ENCODE assay signal across 1 cellular context in the genomic region with DNA sequence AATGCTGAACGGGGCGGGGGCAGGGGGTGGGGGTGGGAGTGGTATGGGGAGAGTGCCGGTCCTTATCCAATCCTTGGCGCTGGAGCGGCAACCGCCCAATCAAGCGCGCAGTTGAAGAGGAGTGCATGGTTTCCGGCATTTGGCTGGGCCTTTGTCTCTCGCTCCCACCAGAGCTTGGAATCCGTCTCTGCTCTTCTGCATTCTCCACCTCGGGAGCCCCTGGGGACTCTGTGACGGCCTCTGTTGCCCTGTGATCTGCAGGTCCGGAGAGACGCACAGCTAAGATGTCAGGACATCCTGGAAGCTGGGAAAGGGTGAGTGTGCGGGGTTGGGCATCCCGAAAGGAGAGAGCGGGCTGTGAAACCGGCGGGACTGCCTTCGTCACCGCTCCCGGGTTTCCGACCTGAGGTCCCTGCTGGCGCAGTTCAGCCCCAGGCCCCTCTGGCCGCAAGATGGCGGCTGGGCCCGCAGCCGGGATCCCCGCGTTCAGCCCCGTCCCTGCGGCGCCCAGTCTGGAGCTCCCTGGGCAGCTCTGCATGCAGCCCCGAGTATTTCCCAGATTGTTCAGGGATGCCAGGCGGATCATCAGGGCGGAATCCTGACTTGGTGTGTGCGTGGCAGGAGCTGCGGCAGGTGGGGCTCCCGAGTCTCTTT.
A peak's percentile ranks its signal among the peaks of the same experiment; 100 is the strongest.
TF ChIP-seq lines count a peak whose summit lies in the region.

No MANE protein-coding gene starts in this region.

TF ChIP-seq in K562, 482 proteins besides CTCF, POLR2A, EP300 and RAD21 (continued from another document):
- TF ChIP-seq ZBTB11 (CRISPR knock-in tag; IDR thresholded peaks at IDR 0.05): peak in 1 of 3 experiments; percentile 49; a peak in 1 of 6 replicates
- no peak for TF ChIP-seq SAFB (IDR thresholded peaks at IDR 0.05; ENCODE audit: borderline replicate concordance, low read depth, low read length)
- peak in 1 of 2 experiments; percentile 35; a peak in 1 of 4 replicates for TF ChIP-seq SIN3A (IDR thresholded peaks at IDR 0.05; ENCODE audit: borderline replicate concordance in 2 of 2, control insufficient read depth in 1 of 2, low read depth in 2 of 2, low read length in 2 of 2)
- no peak for TF ChIP-seq ZNF583 (CRISPR knock-in tag; IDR thresholded peaks at IDR 0.05)
- no peak for TF ChIP-seq GATAD2B (IDR thresholded peaks at IDR 0.05; ENCODE audit: borderline replicate concordance)
- TF ChIP-seq, protein P1, sequence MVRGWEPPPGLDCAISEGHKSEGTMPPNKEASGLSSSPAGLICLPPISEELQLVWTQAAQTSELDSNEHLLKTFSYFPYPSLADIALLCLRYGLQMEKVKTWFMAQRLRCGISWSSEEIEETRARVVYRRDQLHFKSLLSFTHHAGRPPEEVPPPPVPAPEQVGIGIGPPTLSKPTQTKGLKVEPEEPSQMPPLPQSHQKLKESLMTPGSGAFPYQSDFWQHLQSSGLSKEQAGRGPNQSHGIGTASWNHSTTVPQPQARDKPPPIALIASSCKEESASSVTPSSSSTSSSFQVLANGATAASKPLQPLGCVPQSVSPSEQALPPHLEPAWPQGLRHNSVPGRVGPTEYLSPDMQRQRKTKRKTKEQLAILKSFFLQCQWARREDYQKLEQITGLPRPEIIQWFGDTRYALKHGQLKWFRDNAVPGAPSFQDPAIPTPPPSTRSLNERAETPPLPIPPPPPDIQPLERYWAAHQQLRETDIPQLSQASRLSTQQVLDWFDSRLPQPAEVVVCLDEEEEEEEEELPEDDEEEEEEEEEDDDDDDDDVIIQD (CRISPR knock-in tag; IDR thresholded peaks at IDR 0.05): no peak
- TF ChIP-seq, protein P2, sequence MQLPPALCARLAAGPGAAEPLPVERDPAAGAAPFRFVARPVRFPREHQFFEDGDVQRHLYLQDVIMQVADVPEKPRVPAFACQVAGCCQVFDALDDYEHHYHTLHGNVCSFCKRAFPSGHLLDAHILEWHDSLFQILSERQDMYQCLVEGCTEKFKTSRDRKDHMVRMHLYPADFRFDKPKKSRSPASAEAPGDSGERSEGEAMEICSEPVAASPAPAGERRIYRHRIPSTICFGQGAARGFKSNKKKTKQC (CRISPR knock-in tag; IDR thresholded peaks at IDR 0.05): 0 out of 2 replicates have a peak, but pooled peaks have one; percentile 18
- TF ChIP-seq, protein P3, sequence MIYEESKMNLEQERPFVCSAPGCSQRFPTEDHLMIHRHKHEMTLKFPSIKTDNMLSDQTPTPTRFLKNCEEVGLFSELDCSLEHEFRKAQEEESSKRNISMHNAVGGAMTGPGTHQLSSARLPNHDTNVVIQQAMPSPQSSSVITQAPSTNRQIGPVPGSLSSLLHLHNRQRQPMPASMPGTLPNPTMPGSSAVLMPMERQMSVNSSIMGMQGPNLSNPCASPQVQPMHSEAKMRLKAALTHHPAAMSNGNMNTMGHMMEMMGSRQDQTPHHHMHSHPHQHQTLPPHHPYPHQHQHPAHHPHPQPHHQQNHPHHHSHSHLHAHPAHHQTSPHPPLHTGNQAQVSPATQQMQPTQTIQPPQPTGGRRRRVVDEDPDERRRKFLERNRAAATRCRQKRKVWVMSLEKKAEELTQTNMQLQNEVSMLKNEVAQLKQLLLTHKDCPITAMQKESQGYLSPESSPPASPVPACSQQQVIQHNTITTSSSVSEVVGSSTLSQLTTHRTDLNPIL (CRISPR knock-in tag; IDR thresholded peaks at IDR 0.05): no peak
- TF ChIP-seq, protein P4, sequence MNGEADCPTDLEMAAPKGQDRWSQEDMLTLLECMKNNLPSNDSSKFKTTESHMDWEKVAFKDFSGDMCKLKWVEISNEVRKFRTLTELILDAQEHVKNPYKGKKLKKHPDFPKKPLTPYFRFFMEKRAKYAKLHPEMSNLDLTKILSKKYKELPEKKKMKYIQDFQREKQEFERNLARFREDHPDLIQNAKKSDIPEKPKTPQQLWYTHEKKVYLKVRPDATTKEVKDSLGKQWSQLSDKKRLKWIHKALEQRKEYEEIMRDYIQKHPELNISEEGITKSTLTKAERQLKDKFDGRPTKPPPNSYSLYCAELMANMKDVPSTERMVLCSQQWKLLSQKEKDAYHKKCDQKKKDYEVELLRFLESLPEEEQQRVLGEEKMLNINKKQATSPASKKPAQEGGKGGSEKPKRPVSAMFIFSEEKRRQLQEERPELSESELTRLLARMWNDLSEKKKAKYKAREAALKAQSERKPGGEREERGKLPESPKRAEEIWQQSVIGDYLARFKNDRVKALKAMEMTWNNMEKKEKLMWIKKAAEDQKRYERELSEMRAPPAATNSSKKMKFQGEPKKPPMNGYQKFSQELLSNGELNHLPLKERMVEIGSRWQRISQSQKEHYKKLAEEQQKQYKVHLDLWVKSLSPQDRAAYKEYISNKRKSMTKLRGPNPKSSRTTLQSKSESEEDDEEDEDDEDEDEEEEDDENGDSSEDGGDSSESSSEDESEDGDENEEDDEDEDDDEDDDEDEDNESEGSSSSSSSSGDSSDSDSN (IDR thresholded peaks at IDR 0.05; ENCODE audit: borderline replicate concordance in 1 of 2, low read depth in 2 of 2, low read length in 2 of 2): peak; percentile 26 to 65; a peak in 1 of 4 replicates
- TF ChIP-seq NBN (IDR thresholded peaks at IDR 0.05; ENCODE audit: low read depth): 0 out of 2 replicates have a peak, but pooled peaks have one; percentile 49
- TF ChIP-seq TCF3 (CRISPR knock-in tag; IDR thresholded peaks at IDR 0.05): no peak
- peak; percentile 57 for TF ChIP-seq CHD1 (IDR thresholded peaks at IDR 0.05; ENCODE audit: low read length)
- TF ChIP-seq ADNP (tag; IDR thresholded peaks at IDR 0.05): no peak
- TF ChIP-seq CBFB (CRISPR knock-in tag; IDR thresholded peaks at IDR 0.05): no peak
TF ChIP-seq in K562: peak in this region for 53.
